8 cellular contexts compared by ENCODE assay signal in the genomic region with DNA sequence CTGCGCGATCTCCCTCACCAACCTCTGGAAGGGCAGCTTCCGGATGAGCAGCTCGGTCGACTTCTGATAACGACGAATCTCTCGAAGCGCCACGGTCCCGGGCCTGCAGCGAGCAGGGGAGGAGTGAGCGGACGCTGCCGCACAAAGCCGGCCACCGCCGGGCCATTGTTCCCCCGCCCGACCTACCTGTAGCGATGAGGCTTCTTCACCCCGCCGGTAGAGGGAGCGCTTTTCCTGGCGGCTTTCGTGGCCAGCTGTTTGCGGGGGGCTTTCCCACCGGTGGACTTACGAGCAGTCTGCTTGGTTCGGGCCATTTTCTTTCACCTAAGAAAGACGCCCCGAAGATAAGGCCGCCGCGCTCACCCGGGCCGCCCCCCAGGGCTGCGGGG. TPM values are rescaled to one million over a fixed set of nuclear protein-coding genes. Genes with fewer than 3 reads are reported as not detected.
A peak's percentile ranks its signal among the peaks of the same experiment; 100 is the strongest.
DNase-seq lines count a peak whose midpoint lies in the region; ATAC-seq lines count a peak whose summit lies in the region.

No MANE protein-coding gene starts in this region.

- no peaks in the 10 kb centered on the region for H3K9me3 Mint-ChIP-seq in activated naive CD4-positive, alpha-beta T cell treated with anti-CD3 and anti-CD28 coated beads, Interleukin-2, amount 10 ng/mL, durations not matched to agents 7 days and 5 days

- H3K27ac ChIP-seq in SJCRH30: peak overlapping the region; percentile 90
- H3K27ac ChIP-seq in aorta (ENCODE audit: low read depth in 1 of 2, low read length in 2 of 2): peak overlapping the region; percentile 49 to 89

- H3K27me3 ChIP-seq in SJCRH30 (no peaks in the 10 kb centered on the region), mucosa of stomach (ENCODE audit: control insufficient read depth, insufficient read depth, low read length) (no peaks in the 10 kb centered on the region), aorta (ENCODE audit: control insufficient read depth in 1 of 2, insufficient read depth in 2 of 2, low read length in 1 of 2) (peaks cover 0 to 2% of the 10 kb centered on the region in 2 donors)

- peaks cover 16% of the 10 kb centered on the region for H3K4me1 ChIP-seq in SJCRH30
- peaks cover 12% of the 10 kb centered on the region for H3K4me1 ChIP-seq in mucosa of stomach (ENCODE audit: control insufficient read depth, insufficient read depth, low read length)
- H3K4me1 ChIP-seq in aorta (ENCODE audit: control insufficient read depth in 1 of 2, insufficient read depth in 2 of 2, low read length in 2 of 2): no peaks in the 10 kb centered on the region

- intact Hi-C loops in aorta (cut with DNase I): loop anchor here in 1 of 2 donors (5.0 kb wide), 1 partner anchor 98 kb away; a partner anchor contains a TSS

- peak; percentile 84 for DNase-seq in activated naive CD4-positive, alpha-beta T cell treated with anti-CD3 and anti-CD28 coated beads, Interleukin-2, amount 10 ng/mL, durations not matched to agents 7 days and 5 days
- DNase-seq in activated naive CD4-positive, alpha-beta T cell treated with anti-CD3 and anti-CD28 coated beads, Interleukin-2, amount 50 U/mL, for 16 hours: no peak
- DNase-seq in SJCRH30: peak in 1 of 2 experiments; percentile 72
- peak; percentile 84 for DNase-seq in ecto neural progenitor cell (ENCODE audit: low spot score)
- DNase-seq in aorta: no peak
- no peak for DNase-seq in DMS114 treated with DMSO at 0.1 percent for 48 hours (lab: John Stamatoyannopoulos, UW; ENCODE audit: unreplicated experiment)

- peak overlapping the region; percentile 92 for H3K9ac ChIP-seq in mucosa of stomach (ENCODE audit: low read length)

- H3K4me1 Mint-ChIP-seq in activated naive CD4-positive, alpha-beta T cell treated with anti-CD3 and anti-CD28 coated beads, Interleukin-2, amount 10 ng/mL, durations not matched to agents 7 days and 5 days: peaks cover 56% of the 10 kb centered on the region

- ATAC-seq in HG02981 (IDR thresholded peaks at IDR 0.05; ENCODE audit: unreplicated experiment): peak; percentile 5
- ATAC-seq in aorta (ENCODE audit: low FRiP score): peak; percentile 2

- H3K9me3 ChIP-seq in SJCRH30 (replicated peaks): no peaks in the 10 kb centered on the region
- H3K9me3 ChIP-seq in mucosa of stomach (ENCODE audit: control insufficient read depth, low read length): no peaks in the 10 kb centered on the region
- H3K9me3 ChIP-seq in aorta (ENCODE audit: control insufficient read depth, low read length): no peaks in the 10 kb centered on the region

- H3K27me3 Mint-ChIP-seq in activated naive CD4-positive, alpha-beta T cell treated with anti-CD3 and anti-CD28 coated beads, Interleukin-2, amount 10 ng/mL, durations not matched to agents 7 days and 5 days: peaks cover 9% of the 10 kb centered on the region

- peak overlapping the region; percentile 99 for H3K27ac Mint-ChIP-seq in activated naive CD4-positive, alpha-beta T cell treated with anti-CD3 and anti-CD28 coated beads, Interleukin-2, amount 10 ng/mL, durations not matched to agents 7 days and 5 days

- H3K4me3 ChIP-seq in SJCRH30 (peak overlapping the region; percentile 89), mucosa of stomach (ENCODE audit: low read length) (peak overlapping the region; percentile 75), aorta (ENCODE audit: low read length in 2 of 2) (peak overlapping the region; percentile 84 to 93)

- H3K36me3 ChIP-seq in SJCRH30 (peaks cover 41% of the 10 kb centered on the region), mucosa of stomach (ENCODE audit: control insufficient read depth, insufficient read depth, low read length) (no peaks in the 10 kb centered on the region), aorta (ENCODE audit: control insufficient read depth in 1 of 2, insufficient read depth in 2 of 2, low read length in 1 of 2) (peaks cover 0 to 2% of the 10 kb centered on the region in 2 donors)

- H3K36me3 Mint-ChIP-seq in activated naive CD4-positive, alpha-beta T cell treated with anti-CD3 and anti-CD28 coated beads, Interleukin-2, amount 10 ng/mL, durations not matched to agents 7 days and 5 days: peaks cover 41% of the 10 kb centered on the region

- WGBS in aorta, 2 donors: 0 to 2% methylated on average over 37 to 38 of the region's 38 CpGs

- H3K4me3 Mint-ChIP-seq in activated naive CD4-positive, alpha-beta T cell treated with anti-CD3 and anti-CD28 coated beads, Interleukin-2, amount 10 ng/mL, durations not matched to agents 7 days and 5 days: peak overlapping the region; percentile 94

- CTCF ChIA-PET in activated naive CD4-positive, alpha-beta T cell treated with anti-CD3 and anti-CD28 coated beads, Interleukin-2, amount 10 ng/mL, durations not matched to agents 7 days and 5 days (lab: Charles Lee): interaction anchor here (1.6 to 2.0 kb wide), 2 partner anchors 51 to 75 kb away, joined by 3 to 5 read pairs; no protein-coding TSS in a partner anchor

RNA-seq across cellular contexts. Expression of a gene that starts 5.8 kb away (rescaled TPM):
- 40.6 and 51.4 TPM in 2 replicates for total RNA-seq in SJCRH30 (2014; rRNA removed; shearing (Covaris generic))
- total RNA-seq in aorta: 10 to 100 TPM; 28.9 to 34.1 TPM
- 10 to 100 TPM in 1 of 2 donors, 1 to 10 TPM in 1; 8.8 to 21.7 TPM for polyA plus RNA-seq in aorta

RNA-seq across cellular contexts. Expression of a gene that starts 13.9 kb away (rescaled TPM):
- 29.0 and 31.5 TPM in 2 replicates for total RNA-seq in SJCRH30 (2014; rRNA removed; shearing (Covaris generic))
- total RNA-seq in aorta: 10 to 100 TPM; 16.8 to 27.1 TPM
- 10 to 100 TPM; 16.9 to 44.8 TPM for polyA plus RNA-seq in aorta

RNA-seq across cellular contexts. Expression of a gene that starts 57.6 kb away (rescaled TPM):
- total RNA-seq in SJCRH30 (2014; rRNA removed; shearing (Covaris generic)): 4.3 and 8.8 TPM in 2 replicates
- 10 to 100 TPM; 40.3 to 69.5 TPM for total RNA-seq in aorta
- polyA plus RNA-seq in aorta: 10 to 100 TPM in 1 of 2 donors, 1 to 10 TPM in 1; 7.5 to 13.9 TPM

Comparison
In these comparisons a context has a peak if more than half of its experiments do, and no peak if none do; other contexts are left out.
1. DNase-seq: peak in activated naive CD4-positive, alpha-beta T cell treated with anti-CD3 and anti-CD28 coated beads, Interleukin-2, amount 10 ng/mL, durations not matched to agents 7 days and 5 days (single experiment) and ecto neural progenitor cell (single experiment); none in activated naive CD4-positive, alpha-beta T cell treated with anti-CD3 and anti-CD28 coated beads, Interleukin-2, amount 50 U/mL, for 16 hours (single experiment), aorta (0 of 2) and DMS114 treated with DMSO at 0.1 percent for 48 hours (single experiment).
2. Peak in every context shown above with its lines, with median percentiles within 50 percentile points of each other: H3K4me3 ChIP-seq.